Comparison of ENCODE assay signal across 34 cellular contexts in the genomic region with DNA sequence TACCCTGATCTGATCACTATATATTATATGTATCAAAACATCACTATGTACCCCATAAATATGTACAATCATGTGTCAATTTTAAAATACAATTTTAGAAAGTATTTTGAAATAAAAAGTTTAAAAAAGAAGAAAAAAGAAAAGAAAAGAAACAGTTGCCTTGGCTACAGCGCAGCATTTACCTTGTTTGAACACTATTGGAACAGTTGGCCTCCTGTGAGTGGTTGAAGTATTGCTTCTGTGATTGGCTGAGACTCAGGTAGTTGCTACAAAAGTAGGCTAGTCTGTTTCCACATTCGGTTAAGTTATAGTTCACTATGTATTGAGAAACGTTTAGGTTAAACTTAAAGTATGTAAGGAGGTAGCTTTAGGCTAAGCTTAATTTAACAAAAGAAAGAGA. TPM values are rescaled to one million over a fixed set of nuclear protein-coding genes. Genes with fewer than 3 reads are reported as not detected.
"Had no signal": no experiment of that assay in that cellular context is flagged by ENCODE, and none has a peak within 500 bp of the region (broad histone marks: within the 10 kb centered on the region; RNA-seq: fewer than 3 reads in every experiment).

No MANE protein-coding gene starts in this region.

- ATAC-seq: activated CD8-positive, alpha-beta T cell treated with anti-CD3 and anti-CD28 coated beads for 36 hours; activated T-cell treated with anti-CD3 and anti-CD28 coated beads, Interleukin-2, amount 50 U/mL, for 72 hours; activated T-helper 17 cell treated with anti-CD3 and anti-CD28 coated beads, Interleukin-2, amount 50 U/mL, for 72 hours had no signal

- H3K27ac ChIP-seq: brain microvascular endothelial cell, coronary artery, Peyer's patch, SJSA1 had no signal

- H3K27me3 ChIP-seq: MG63, Peyer's patch, SJSA1 had no signal

- H3K4me1 ChIP-seq: Peyer's patch, SJSA1 had no signal

- H3K4me2 ChIP-seq: SK-N-SH had no signal

- H3K4me3 ChIP-seq: coronary artery, MG63, Peyer's patch, SJSA1 had no signal

- H3K9me3 ChIP-seq: MG63, Peyer's patch, SJSA1, SK-N-SH had no signal

- H3K9me2 ChIP-seq: SK-N-SH had no signal

- H3K9ac ChIP-seq: SK-N-SH had no signal

- H3K36me3 ChIP-seq: brain microvascular endothelial cell, MG63, Peyer's patch, SJSA1 had no signal

- DNase-seq: activated CD4-positive, alpha-beta T cell treated with anti-CD3 and anti-CD28 coated beads, Interleukin-2, amount 50 U/mL, for 4 hours; activated CD8-positive, alpha-beta T cell treated with anti-CD3 and anti-CD28 coated beads for 36 hours; activated effector memory CD4-positive, alpha-beta T cell treated with anti-CD3 and anti-CD28 coated beads, Interleukin-2, amount 50 U/mL, for 16 hours; activated naive CD4-positive, alpha-beta T cell; activated naive CD4-positive, alpha-beta T cell treated with anti-CD3 and anti-CD28 coated beads, Interleukin-2, amount 50 U/mL, for 16 hours; activated naive CD8-positive, alpha-beta T cell treated with anti-CD3 and anti-CD28 coated beads for 36 hours; activated T-cell treated with anti-CD3 and anti-CD28 coated beads, Interleukin-2, amount 50 U/mL, for 1 hour; activated T-cell treated with anti-CD3 and anti-CD28 coated beads, Interleukin-2, amount 50 U/mL, for 72 hours; amniotic stem cell; aorta; brain microvascular endothelial cell; central memory CD4-positive, alpha-beta T cell; Kasumi-1; MG63; NCI-H1105; NCI-H1417 treated with DMSO at 0.1 percent for 48 hours; NCI-H187 treated with DMSO at 0.1 percent for 48 hours; NCI-H2081; NCI-H2171 treated with DMSO at 0.1 percent for 48 hours; NCI-H2227 treated with DMSO at 0.1 percent for 48 hours; NCI-H446 treated with DMSO at 0.1 percent for 48 hours; NCI-H524; NCI-H69; NCI-H82; Peyer's patch; RPMI8226; SHP77 treated with DMSO at 0.1 percent for 48 hours; SK-N-SH had no signal

RNA-seq across cellular contexts. Expression of a gene that starts 48.7 kb away (rescaled TPM):
- total RNA-seq: activated CD4-positive, alpha-beta T cell treated with anti-CD3 and anti-CD28 coated beads, Interleukin-2, amount 10 ng/mL, durations not matched to agents 24 days and 14 days; activated CD8-positive, alpha-beta memory T cell treated with anti-CD3 and anti-CD28 coated beads for 36 hours; activated CD8-positive, alpha-beta T cell treated with anti-CD3 and anti-CD28 coated beads for 36 hours; chondrocyte; SJSA1 had no signal
- polyA plus RNA-seq: SK-N-SH had no signal
